ENCODE assay signal across 8 cellular contexts in the genomic region with DNA sequence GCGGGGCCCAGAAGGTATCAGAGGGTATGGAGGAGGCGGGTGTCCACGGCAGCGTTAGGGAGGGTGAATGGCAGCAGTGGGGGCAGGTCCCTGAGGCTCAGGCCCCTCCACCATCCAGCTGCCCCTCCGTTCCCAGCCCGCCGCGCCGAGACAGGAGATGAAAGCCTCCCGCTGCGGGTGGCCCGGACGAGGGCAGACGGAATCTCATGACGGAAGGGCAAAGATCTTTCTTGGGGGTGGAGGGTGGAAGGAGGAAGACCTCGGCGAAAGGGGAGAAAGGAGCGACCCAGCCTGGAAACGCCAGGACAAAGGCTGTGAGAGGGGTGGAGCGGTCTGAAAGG. TPM values are rescaled to one million over a fixed set of nuclear protein-coding genes. Genes with fewer than 3 reads are reported as not detected.
DNase-seq lines count a peak whose midpoint lies in the region; ATAC-seq and TF ChIP-seq lines count a peak whose summit lies in the region.

No MANE protein-coding gene starts in this region.

- H3K4me3 Mint-ChIP-seq in neural progenitor cell, result peak overlapping the region; percentile 94

- H3K4me1 ChIP-seq in BLaER1 (peaks cover 79% of the 10 kb centered on the region), neural progenitor cell (peaks cover 30% of the 10 kb centered on the region)

- H3K27ac ChIP-seq in BLaER1 (peak overlapping the region; percentile 100), VCaP (peak overlapping the region; percentile 78; the same call in 1 of the 2 replicates), neural progenitor cell (peak overlapping the region; percentile 74)

- peak overlapping the region; percentile 90 for H3K27ac Mint-ChIP-seq in neural progenitor cell

- H3K27me3 Mint-ChIP-seq in neural progenitor cell (ENCODE audit: insufficient read depth, low read depth), result peaks cover 13% of the 10 kb centered on the region

- H4K20me1 ChIP-seq in BLaER1 (peaks cover 28% of the 10 kb centered on the region), neural progenitor cell (ENCODE audit: low read depth) (peaks cover 15% of the 10 kb centered on the region)

- no peaks in the 10 kb centered on the region for H3K9me3 ChIP-seq in BLaER1
- no peaks in the 10 kb centered on the region for H3K9me3 ChIP-seq in neural progenitor cell (ENCODE audit: low read depth)

- H3K4me3 ChIP-seq in BLaER1 (peak overlapping the region; percentile 85), epithelial cell of esophagus (ENCODE audit: low read length) (peak overlapping the region; percentile 64), neural progenitor cell (peak overlapping the region; percentile 95)

- ATAC-seq in GM19328 (IDR thresholded peaks at IDR 0.05; ENCODE audit: unreplicated experiment) (peak; percentile 13), HG03432 (IDR thresholded peaks at IDR 0.05; ENCODE audit: unreplicated experiment) (peak; percentile 22)

- H3K27me3 ChIP-seq in BLaER1 (no peaks in the 10 kb centered on the region), neural progenitor cell (no peaks in the 10 kb centered on the region)

- H3K36me3 Mint-ChIP-seq in neural progenitor cell, result peaks cover 5% of the 10 kb centered on the region

- H3K4me1 Mint-ChIP-seq in neural progenitor cell, result peaks cover 42% of the 10 kb centered on the region

- H3K9ac ChIP-seq in BLaER1 (peak overlapping the region; percentile 90), neural progenitor cell (peak overlapping the region; percentile 36)

- no peaks in the 10 kb centered on the region for H3K9me3 Mint-ChIP-seq in neural progenitor cell

- no peak for DNase-seq in epithelial cell of esophagus (ENCODE audit: low read depth)
- DNase-seq in neural progenitor cell (ENCODE audit: low spot score), result no peak
- DNase-seq in 8988T, result no peak
- no peak for DNase-seq in NCI-H2171 treated with DMSO at 0.1 percent for 48 hours (lab: John Stamatoyannopoulos, UW)

- TF ChIP-seq CTCF in VCaP (conservative IDR thresholded peaks at IDR 0.05), result no peak
- TF ChIP-seq CTCF in epithelial cell of esophagus (IDR thresholded peaks at IDR 0.05; ENCODE audit: insufficient read depth, low read depth, low read length, missing control alignments), result no peak
- TF ChIP-seq CTCF in neural progenitor cell (IDR thresholded peaks at IDR 0.05), result no peak

- peaks cover 53% of the 10 kb centered on the region for H3F3A ChIP-seq in neural progenitor cell (ENCODE audit: low read depth)

- H3K36me3 ChIP-seq in BLaER1, result peaks cover 29% of the 10 kb centered on the region
- H3K36me3 ChIP-seq in neural progenitor cell, result no peaks in the 10 kb centered on the region

- peak overlapping the region; percentile 93 for H2AFZ ChIP-seq in neural progenitor cell (replicated peaks)

- H3K79me2 ChIP-seq in neural progenitor cell (ENCODE audit: low read depth), result peaks cover 24% of the 10 kb centered on the region

- H3K4me2 ChIP-seq in BLaER1 (peak overlapping the region; percentile 96), neural progenitor cell (peak overlapping the region; percentile 93)

RNA-seq across cellular contexts. Expression of gene MICAL1, which starts 0.4 kb away (rescaled TPM):
- 50.6 and 123 TPM in 2 replicates for total RNA-seq in neural progenitor cell (ENCODE audit: low replicate concordance)

RNA-seq across cellular contexts. Expression of gene SMPD2, which starts 14.6 kb away (rescaled TPM):
- 10.3 and 11.5 TPM in 2 replicates for total RNA-seq in neural progenitor cell (ENCODE audit: low replicate concordance)

RNA-seq across cellular contexts. Expression of gene PPIL6, which starts 14.7 kb away (rescaled TPM):
- total RNA-seq in neural progenitor cell (ENCODE audit: low replicate concordance), result 4.8 and 7.9 TPM in 2 replicates

RNA-seq across cellular contexts. Expression of gene ZBTB24, which starts 27.9 kb away (rescaled TPM):
- total RNA-seq in neural progenitor cell (ENCODE audit: low replicate concordance), result 13.9 and 17.3 TPM in 2 replicates
